ENCODE assay signal across 8 cellular contexts in genomic region chr11:71453021-71453910, GRCh38. TPM values are rescaled to one million over a fixed set of nuclear protein-coding genes. Genes with fewer than 3 reads are reported as not detected.
DNase-seq lines count a peak whose midpoint lies in the region; ATAC-seq and TF ChIP-seq lines count a peak whose summit lies in the region.

NADSYN1 (plus strand) TSS chr11:71453203; CDS start chr11:71453297, 94 bp downstream.

- H3K36me3 ChIP-seq in uterus = no peaks in the 10 kb centered on the region

- H3K4me1 ChIP-seq in right cardiac atrium (ENCODE audit: control insufficient read depth, insufficient read depth, low read length) (peaks cover 2% of the 10 kb centered on the region), uterus (no peaks in the 10 kb centered on the region)

- no peak for TF ChIP-seq CTCF in GM12865 (IDR thresholded peaks at IDR 0.05; ENCODE audit: insufficient read depth, low read depth, low read length, missing control alignments)
- TF ChIP-seq CTCF in uterus (IDR thresholded peaks at IDR 0.05) = no peak

- intact Hi-C loops in T-helper 2 cell treated with Interferon-gamma antibody and Interleukin-4, amounts not matched to agents 100 ng/mL and 5 ng/mL, for 36 hours (cut with micrococcal nuclease) = loop anchor here (2.0 to 10.0 kb wide), 3 partner anchors 334 to 1248 kb away; partner anchors contain the start of genes FADD and PPFIA1
- intact Hi-C loops in right cardiac atrium (cut with DNase I) = no loop called here
- intact Hi-C loops in uterus (cut with DNase I; ENCODE audit: low total_unique reads) = no loop called here

- DNase-seq in GM12865 (ENCODE audit: low read depth) = peak; percentile 97
- peak; percentile 86 to 95 for DNase-seq in NCI-H1930 (lab: John Stamatoyannopoulos, UW)
- DNase-seq in anterior cingulate cortex (lab: John Stamatoyannopoulos, UW) = peak; percentile 36 to 98 (median 94)
- peak; percentile 97 to 100 (median 99) for DNase-seq in right cardiac atrium
- DNase-seq in putamen (ENCODE audit: low spot score) = peak; percentile 96
- DNase-seq in uterus = peak; percentile 97 to 98

- peak within 1 kb of the TSS; percentile 81 for H3K27ac ChIP-seq in right cardiac atrium (ENCODE audit: low read length)
- peak within 1 kb of the TSS; percentile 56 to 85 for H3K27ac ChIP-seq in uterus

- peak; percentile 57 for ATAC-seq in HG02870 (IDR thresholded peaks at IDR 0.05; ENCODE audit: unreplicated experiment)
- ATAC-seq in right cardiac atrium = peak; percentile 94

- peak in 1 of 2 donors; percentile 61 for TF ChIP-seq POLR2A in uterus (IDR thresholded peaks at IDR 0.05)

- H3K9me3 ChIP-seq in right cardiac atrium (ENCODE audit: control insufficient read depth, low read length) = no peaks in the 10 kb centered on the region
- no peaks in the 10 kb centered on the region for H3K9me3 ChIP-seq in uterus

- peak within 1 kb of the TSS; percentile 87 for H3K4me3 ChIP-seq in GM12865 (ENCODE audit: low read depth, low read length)
- H3K4me3 ChIP-seq in right cardiac atrium (ENCODE audit: low read length) = peak within 1 kb of the TSS; percentile 54
- H3K4me3 ChIP-seq in uterus = peak within 1 kb of the TSS; percentile 81 to 98

- H3K27me3 ChIP-seq in right cardiac atrium (ENCODE audit: control insufficient read depth, insufficient read depth) (no peaks in the 10 kb centered on the region), uterus (no peaks in the 10 kb centered on the region)

- WGBS in right cardiac atrium = 2% methylated on average over 63 of the region's 63 CpGs

RNA-seq across cellular contexts. Expression of gene NADSYN1, which starts in this region (rescaled TPM):
- 109 and 112 TPM in 2 replicates for total RNA-seq in T-helper 2 cell treated with Interferon-gamma antibody and Interleukin-4, amounts not matched to agents 100 ng/mL and 5 ng/mL, for 36 hours
- 10 to 100 TPM; 23.0 to 28.2 (median 26.4) TPM for total RNA-seq in right cardiac atrium
- 21.5 TPM for polyA plus RNA-seq in right cardiac atrium
- 10 to 100 TPM; 20.0 to 73.0 (median 32.8) TPM for total RNA-seq in uterus

Comparison
In these comparisons a context has a peak if more than half of its experiments do, and no peak if none do; other contexts are left out.
1. Peak in every context shown above with its lines: DNase-seq, ATAC-seq, H3K4me3 ChIP-seq and H3K27ac ChIP-seq.